10 cellular contexts compared by ENCODE assay signal in genomic region chr5:173323799-173324114, GRCh38. TPM values are rescaled to one million over a fixed set of nuclear protein-coding genes. Genes with fewer than 3 reads are reported as not detected.
DNase-seq lines count a peak whose midpoint lies in the region; ATAC-seq and TF ChIP-seq lines count a peak whose summit lies in the region.
"Had no signal": no experiment of that assay in that cellular context is flagged by ENCODE, and none has a peak within 500 bp of the region (broad histone marks: within the 10 kb centered on the region; RNA-seq: fewer than 3 reads in every experiment).

No MANE protein-coding gene starts in this region.

- H3K36me3 ChIP-seq in BLaER1 treated with 17β-estradiol and CSF1 and Interleukin-3, amounts not matched to agents 10 nM and 100 nM: peaks cover 29 to 58% (median 47%) of the 10 kb centered on the region in 11 experiments
- H3K36me3 ChIP-seq in esophagus (ENCODE audit: control insufficient read depth in 2 of 2, insufficient read depth in 2 of 2, low read length in 1 of 2) (no peaks in the 10 kb centered on the region), psoas muscle (ENCODE audit: insufficient read depth in 1 of 2, low read depth in 1 of 2) (peaks cover 5 to 46% of the 10 kb centered on the region in 2 donors), WERI-Rb-1 (no peaks in the 10 kb centered on the region; the same call in 1 of the 2 replicates)
- H3K36me3 ChIP-seq: ovary had no signal

- 18 to 20% methylated on average over 8 of the region's 8 CpGs for whole genome bisulfite sequencing in esophagus, 2 donors
- WGBS in psoas muscle, 3 donors: 52 to 54% (median 53%) methylated on average over 8 of the region's 8 CpGs

- DNase-seq in NCI-H128 (lab: John Stamatoyannopoulos, UW; ENCODE audit: unreplicated experiment) (peak; percentile 22), psoas muscle (no peak), WERI-Rb-1 (no peak)
- no peak for DNase-seq in activated CD8-positive, alpha-beta memory T cell treated with anti-CD3 and anti-CD28 coated beads, Interleukin-2, amount 50 U/mL, for 4 hours
- no peak for DNase-seq in stimulated activated CD4-positive, alpha-beta T cell treated with anti-CD3 and anti-CD28 coated beads, Interleukin-15, amount 100 ng/mL, for 24 hours
- no peak for DNase-seq in effector memory CD8-positive, alpha-beta T cell
- DNase-seq: activated CD8-positive, alpha-beta T cell treated with anti-CD3 and anti-CD28 coated beads, Interleukin-2, amount 10 ng/mL, durations not matched to agents 7 days and 5 days had no signal

- H3K9me3 Mint-ChIP-seq in effector memory CD8-positive, alpha-beta T cell: no peaks in the 10 kb centered on the region

- peak overlapping the region; percentile 82 to 95 (median 87) for H3K4me2 ChIP-seq in BLaER1 treated with 17β-estradiol and CSF1 and Interleukin-3, amounts not matched to agents 10 nM and 100 nM

- TF ChIP-seq CTCF in psoas muscle (IDR thresholded peaks at IDR 0.05): no peak
- no peak for TF ChIP-seq CTCF in WERI-Rb-1 (IDR thresholded peaks at IDR 0.05; ENCODE audit: low read depth, low read length)

- peaks cover 0 to 18% (median 0%) of the 10 kb centered on the region in 11 experiments; a peak in 7 of 22 replicates for H3K9me3 ChIP-seq in BLaER1 treated with 17β-estradiol and CSF1 and Interleukin-3, amounts not matched to agents 10 nM and 100 nM (replicated peaks in 1 of 11)
- H3K9me3 ChIP-seq in esophagus (ENCODE audit: control insufficient read depth in 2 of 2, insufficient read depth in 1 of 2, low read depth in 1 of 2, low read length in 1 of 2): no peaks in the 10 kb centered on the region
- H3K9me3 ChIP-seq in psoas muscle: no peaks in the 10 kb centered on the region
- H3K9me3 ChIP-seq in WERI-Rb-1 (ENCODE audit: severe bottlenecking): no peaks in the 10 kb centered on the region
- H3K9me3 ChIP-seq: ovary had no signal

- intact Hi-C loops in psoas muscle (cut with DNase I): no loop called here

- peaks cover 0 to 69% (median 19%) of the 10 kb centered on the region in 11 experiments; a peak in 12 of 22 replicates for H4K20me1 ChIP-seq in BLaER1 treated with 17β-estradiol and CSF1 and Interleukin-3, amounts not matched to agents 10 nM and 100 nM

- H3K4me1 Mint-ChIP-seq in effector memory CD8-positive, alpha-beta T cell (ENCODE audit: low read depth in 2 of 2): peaks cover 6 to 9% of the 10 kb centered on the region in 2 donors

- H3K9ac ChIP-seq in BLaER1 treated with 17β-estradiol and CSF1 and Interleukin-3, amounts not matched to agents 10 nM and 100 nM: peak overlapping the region in 10 of 11 experiments; percentile 31 to 84 (median 78); a peak in 19 of 22 replicates

- ATAC-seq in psoas muscle: no peak
- ATAC-seq in effector memory CD8-positive, alpha-beta T cell (replicated peaks): no peak
- ATAC-seq: activated CD8-positive, alpha-beta T cell treated with anti-CD3 and anti-CD28 coated beads, Interleukin-2, amount 10 ng/mL, durations not matched to agents 7 days and 5 days had no signal

- H3K27me3 Mint-ChIP-seq in effector memory CD8-positive, alpha-beta T cell: peaks cover 58 to 95% of the 10 kb centered on the region in 2 donors

- H3K4me3 Mint-ChIP-seq in effector memory CD8-positive, alpha-beta T cell: no peak overlapping the region

- H3K27ac Mint-ChIP-seq in effector memory CD8-positive, alpha-beta T cell: no peak overlapping the region
- H3K27ac Mint-ChIP-seq: activated CD8-positive, alpha-beta T cell treated with anti-CD3 and anti-CD28 coated beads, Interleukin-2, amount 10 ng/mL, durations not matched to agents 7 days and 5 days had no signal

- peak overlapping the region in 9 of 11 experiments; percentile 56 to 82 (median 73); a peak in 18 of 22 replicates for H3K27ac ChIP-seq in BLaER1 treated with 17β-estradiol and CSF1 and Interleukin-3, amounts not matched to agents 10 nM and 100 nM
- peak overlapping the region; percentile 5 to 43 for H3K27ac ChIP-seq in esophagus (ENCODE audit: low read depth in 2 of 2, low read length in 1 of 2)
- H3K27ac ChIP-seq in psoas muscle: no peak overlapping the region
- H3K27ac ChIP-seq in WERI-Rb-1: no peak overlapping the region
- H3K27ac ChIP-seq: ovary had no signal

- peaks cover 48 to 91% (median 83%) of the 10 kb centered on the region in 10 experiments for H3K4me1 ChIP-seq in BLaER1 treated with 17β-estradiol and CSF1 and Interleukin-3, amounts not matched to agents 10 nM and 100 nM
- H3K4me1 ChIP-seq in esophagus (ENCODE audit: control insufficient read depth in 2 of 2, insufficient read depth in 2 of 2, low read length in 1 of 2) (peaks cover 12 to 17% of the 10 kb centered on the region in 2 donors), psoas muscle (peaks cover 22% of the 10 kb centered on the region)

- peaks cover 17 to 32% (median 26%) of the 10 kb centered on the region in 11 experiments for H3K27me3 ChIP-seq in BLaER1 treated with 17β-estradiol and CSF1 and Interleukin-3, amounts not matched to agents 10 nM and 100 nM
- H3K27me3 ChIP-seq in esophagus (ENCODE audit: control insufficient read depth in 1 of 2, insufficient read depth in 2 of 2, low read length in 2 of 2): peaks cover 0 to 17% of the 10 kb centered on the region in 2 donors
- peaks cover 0 to 18% (median 0%) of the 10 kb centered on the region in 3 donors for H3K27me3 ChIP-seq in psoas muscle (ENCODE audit: insufficient read depth in 3 of 3, low read length in 2 of 3)
- H3K27me3 ChIP-seq in WERI-Rb-1 (ENCODE audit: insufficient read depth, low read depth, severe bottlenecking): peaks cover 9% of the 10 kb centered on the region
- H3K27me3 ChIP-seq: ovary had no signal

- peak overlapping the region in 8 of 10 experiments; percentile 65 to 76 (median 74); a peak in 13 of 20 replicates for H3K4me3 ChIP-seq in BLaER1 treated with 17β-estradiol and CSF1 and Interleukin-3, amounts not matched to agents 10 nM and 100 nM
- H3K4me3 ChIP-seq in esophagus (ENCODE audit: low read depth in 1 of 2, low read length in 2 of 2) (no peak overlapping the region), psoas muscle (peak overlapping the region; percentile 30), WERI-Rb-1 (ENCODE audit: low read depth, low read length) (no peak overlapping the region)
- H3K4me3 ChIP-seq: ovary had no signal

- H3K36me3 Mint-ChIP-seq in effector memory CD8-positive, alpha-beta T cell (ENCODE audit: insufficient read depth): no peaks in the 10 kb centered on the region

RNA-seq across cellular contexts. Expression of gene STC2, which starts 4.5 kb away (rescaled TPM):
- polyA plus RNA-seq in esophagus (1 to 10 TPM in 1 of 2 donors, under 1 TPM in 1; 0.35 to 1.4 TPM), psoas muscle (10 to 100 TPM in 2 of 3 donors, 1 to 10 TPM in 1; 6.2 to 25.7 (median 19.8) TPM)
- 1 to 10 TPM; 2.1 to 9.4 (median 6.3) TPM for total RNA-seq in psoas muscle

Comparison
In these comparisons a context has a peak if more than half of its experiments do, and no peak if none do; other contexts are left out.
1. H3K27ac ChIP-seq: peak in BLaER1 treated with 17β-estradiol and CSF1 and Interleukin-3, amounts not matched to agents 10 nM and 100 nM (9 of 11) and esophagus (2 of 2); none in psoas muscle (single experiment) and WERI-Rb-1 (single experiment).
2. H3K4me3 ChIP-seq: peak in BLaER1 treated with 17β-estradiol and CSF1 and Interleukin-3, amounts not matched to agents 10 nM and 100 nM (8 of 10) and psoas muscle (single experiment); none in esophagus (0 of 2) and WERI-Rb-1 (single experiment).